Comparison of ENCODE assay signal across 19 cellular contexts in genomic region chr2:154591294-154591693, GRCh38.
"Had no signal": no experiment of that assay in that cellular context is flagged by ENCODE, and none has a peak within 500 bp of the region (broad histone marks: within the 10 kb centered on the region; RNA-seq: fewer than 3 reads in every experiment).

No MANE protein-coding gene starts in this region.

- FAIRE-seq: small intestine had no signal

- H3K27me3 ChIP-seq: colonic mucosa, esophagus squamous epithelium, hepatocyte, sigmoid colon had no signal

- H3K36me3 Mint-ChIP-seq: natural killer cell treated with Interleukin-12 subunit alpha and Interleukin-12 subunit beta and Interleukin-15 and Interleukin-18, amount 100 ng/mL, for 72 hours had no signal

- H3K9me3 ChIP-seq: colonic mucosa, esophagus squamous epithelium, psoas muscle, sigmoid colon had no signal

- H3K79me2 ChIP-seq: hepatocyte, parathyroid adenoma had no signal

- H3K4me3 Mint-ChIP-seq: natural killer cell treated with Interleukin-12 subunit alpha and Interleukin-12 subunit beta and Interleukin-15 and Interleukin-18, amount 100 ng/mL, for 72 hours had no signal

- H2AFZ ChIP-seq: hepatocyte, parathyroid adenoma had no signal

- H3K27ac ChIP-seq: colonic mucosa, hepatocyte, parathyroid adenoma, psoas muscle, sigmoid colon had no signal

- DNase-seq: cerebellar nuclear complex; colonic mucosa; dermis blood vessel endothelial cell; esophagus squamous epithelium; foreskin fibroblast; kidney glomerular epithelial cell; mammary epithelial cell; occipital lobe; psoas muscle; retina; sigmoid colon; small intestine; stimulated activated CD4-positive, alpha-beta T cell treated with anti-CD3 and anti-CD28 coated beads, Interleukin-2, amount 100 ng/mL, for 48 hours; stimulated activated naive CD4-positive, alpha-beta T cell treated with Interleukin-2 at 50 U/mL for 16 hours; trophoblast cell had no signal

- H3K36me3 ChIP-seq: colonic mucosa, esophagus squamous epithelium, sigmoid colon had no signal

- H3K4me3 ChIP-seq: colonic mucosa, esophagus squamous epithelium, hepatocyte, psoas muscle, sigmoid colon had no signal

- H3K27me3 Mint-ChIP-seq: natural killer cell treated with Interleukin-12 subunit alpha and Interleukin-12 subunit beta and Interleukin-15 and Interleukin-18, amount 100 ng/mL, for 72 hours had no signal

- ATAC-seq: left lobe of liver; natural killer cell treated with Interleukin-12 subunit alpha and Interleukin-12 subunit beta and Interleukin-15 and Interleukin-18, amount 100 ng/mL, for 72 hours had no signal

- H3K9ac ChIP-seq: parathyroid adenoma had no signal

- H3K27ac Mint-ChIP-seq: natural killer cell treated with Interleukin-12 subunit alpha and Interleukin-12 subunit beta and Interleukin-15 and Interleukin-18, amount 100 ng/mL, for 72 hours had no signal

- H3K4me2 ChIP-seq: hepatocyte had no signal

- H3K4me1 ChIP-seq: colonic mucosa, esophagus squamous epithelium, parathyroid adenoma, psoas muscle, sigmoid colon had no signal
